ENCODE assay signal across 30 cellular contexts in genomic region chr22:19559324-19559811, GRCh38. TPM values are rescaled to one million over a fixed set of nuclear protein-coding genes. Genes with fewer than 3 reads are reported as not detected.
A peak's percentile ranks its signal among the peaks of the same experiment; 100 is the strongest.
DNase-seq lines count a peak whose midpoint lies in the region; ATAC-seq and TF ChIP-seq lines count a peak whose summit lies in the region.
"Had no signal": no experiment of that assay in that cellular context is flagged by ENCODE, and none has a peak within 500 bp of the region (broad histone marks: within the 10 kb centered on the region; RNA-seq: fewer than 3 reads in every experiment).

No MANE protein-coding gene starts in this region.

- H3K27me3 ChIP-seq in sigmoid colon: no peaks in the 10 kb centered on the region
- H3K27me3 ChIP-seq: body of pancreas, gastrocnemius medialis, pancreas, uterus had no signal

- no peaks in the 10 kb centered on the region for H3K36me3 ChIP-seq in sigmoid colon
- H3K36me3 ChIP-seq: gastrocnemius medialis, pancreas, spleen, stomach, uterus had no signal

- 69 to 82% methylated on average over 9 of the region's 9 CpGs for WGBS in sigmoid colon, 2 donors

- H3K4me3 ChIP-seq in sigmoid colon: no peak overlapping the region
- H3K4me3 ChIP-seq: body of pancreas, gastrocnemius medialis, pancreas, spleen, stomach, uterus had no signal

- no peak for TF ChIP-seq CTCF in sigmoid colon (IDR thresholded peaks at IDR 0.05)

- no peak for TF ChIP-seq EP300 in sigmoid colon (IDR thresholded peaks at IDR 0.05)

- peak overlapping the region in 1 of 2 donors; percentile 77 for H3K27ac Mint-ChIP-seq in stimulated activated naive CD8-positive, alpha-beta T cell treated with anti-CD3 and anti-CD28 coated beads, Interleukin-15, amount 100 ng/mL, for 72 hours
- H3K27ac Mint-ChIP-seq: activated naive CD4-positive, alpha-beta T cell treated with anti-CD3 and anti-CD28 coated beads, Interleukin-2, amount 10 ng/mL, durations not matched to agents 7 days and 5 days; activated T-helper 17 cell treated with anti-CD3 and anti-CD28 coated beads, Interleukin-2, amount 50 U/mL, for 72 hours; IgD-negative memory B cell had no signal

- no peaks in the 10 kb centered on the region for H3K9me3 Mint-ChIP-seq in stimulated activated naive CD8-positive, alpha-beta T cell treated with anti-CD3 and anti-CD28 coated beads, Interleukin-15, amount 100 ng/mL, for 72 hours
- H3K9me3 Mint-ChIP-seq: activated T-helper 17 cell treated with anti-CD3 and anti-CD28 coated beads, Interleukin-2, amount 50 U/mL, for 72 hours had no signal

- no peak overlapping the region for H3K4me3 Mint-ChIP-seq in stimulated activated naive CD8-positive, alpha-beta T cell treated with anti-CD3 and anti-CD28 coated beads, Interleukin-15, amount 100 ng/mL, for 72 hours
- H3K4me3 Mint-ChIP-seq: activated naive CD4-positive, alpha-beta T cell treated with anti-CD3 and anti-CD28 coated beads, Interleukin-2, amount 10 ng/mL, durations not matched to agents 7 days and 5 days; activated T-helper 17 cell treated with anti-CD3 and anti-CD28 coated beads, Interleukin-2, amount 50 U/mL, for 72 hours; IgD-negative memory B cell had no signal

- H3K27ac ChIP-seq in sigmoid colon: no peak overlapping the region
- H3K27ac ChIP-seq: body of pancreas, C4-2B, gastrocnemius medialis, pancreas, spleen, stomach, uterus had no signal

- H3K4me1 Mint-ChIP-seq in stimulated activated naive CD8-positive, alpha-beta T cell treated with anti-CD3 and anti-CD28 coated beads, Interleukin-15, amount 100 ng/mL, for 72 hours: no peaks in the 10 kb centered on the region
- H3K4me1 Mint-ChIP-seq: activated naive CD4-positive, alpha-beta T cell treated with anti-CD3 and anti-CD28 coated beads, Interleukin-2, amount 10 ng/mL, durations not matched to agents 7 days and 5 days; activated T-helper 17 cell treated with anti-CD3 and anti-CD28 coated beads, Interleukin-2, amount 50 U/mL, for 72 hours; IgD-negative memory B cell had no signal

- no peaks in the 10 kb centered on the region for H3K9me3 ChIP-seq in sigmoid colon
- H3K9me3 ChIP-seq: gastrocnemius medialis, pancreas, SK-N-SH, spleen, uterus had no signal

- no peak for TF ChIP-seq POLR2A in sigmoid colon (IDR thresholded peaks at IDR 0.05)

- no peak for ATAC-seq in Right ventricle myocardium inferior
- ATAC-seq in left ventricle myocardium superior: no peak
- peak; percentile 83 for ATAC-seq in esophagus mucosa
- ATAC-seq in HG03196 (IDR thresholded peaks at IDR 0.05; ENCODE audit: unreplicated experiment): no peak
- no peak for ATAC-seq in stimulated activated naive CD8-positive, alpha-beta T cell treated with anti-CD3 and anti-CD28 coated beads, Interleukin-15, amount 100 ng/mL, for 72 hours
- ATAC-seq: activated T-helper 17 cell treated with anti-CD3 and anti-CD28 coated beads, Interleukin-2, amount 50 U/mL, for 72 hours; body of pancreas; gastrocnemius medialis; left colon; pancreas had no signal

- H3K4me1 ChIP-seq in sigmoid colon: no peaks in the 10 kb centered on the region
- H3K4me1 ChIP-seq: body of pancreas, gastrocnemius medialis, pancreas, spleen, stomach, uterus had no signal

- intact Hi-C loops in Right ventricle myocardium inferior (cut with DNase I) (no loop called here), left ventricle myocardium superior (cut with micrococcal nuclease) (no loop called here), sigmoid colon (cut with DNase I) (no loop called here)

- no peaks in the 10 kb centered on the region for H3K27me3 Mint-ChIP-seq in stimulated activated naive CD8-positive, alpha-beta T cell treated with anti-CD3 and anti-CD28 coated beads, Interleukin-15, amount 100 ng/mL, for 72 hours
- H3K27me3 Mint-ChIP-seq: activated T-helper 17 cell treated with anti-CD3 and anti-CD28 coated beads, Interleukin-2, amount 50 U/mL, for 72 hours had no signal

- DNase-seq in Right ventricle myocardium inferior (ENCODE audit: missing footprints): peak; percentile 57
- no peak for DNase-seq in left ventricle myocardium superior
- peak; percentile 36 for DNase-seq in RPMI7951 (ENCODE audit: low read depth)
- peak; percentile 26 for DNase-seq in sigmoid colon
- no peak for DNase-seq in DMS79 (lab: John Stamatoyannopoulos, UW)
- DNase-seq in stimulated activated naive CD8-positive, alpha-beta T cell treated with anti-CD3 and anti-CD28 coated beads, Interleukin-15, amount 100 ng/mL, for 72 hours: no peak
- DNase-seq: activated naive CD4-positive, alpha-beta T cell treated with anti-CD3 and anti-CD28 coated beads, Interleukin-2, amount 10 ng/mL, durations not matched to agents 7 days and 5 days; body of pancreas; EL; gastrocnemius medialis; left colon; NCI-H1092; NCI-H1694; pancreas; retina; SK-N-SH; spleen; stimulated activated CD4-positive, alpha-beta T cell treated with anti-CD3 and anti-CD28 coated beads, Interleukin-2, amount 100 ng/mL, for 24 hours; stimulated activated CD8-positive, alpha-beta memory T cell treated with anti-CD3 and anti-CD28 coated beads, Interleukin-4, amount 100 ng/mL, for 48 hours; stomach; T-helper 2 cell; uterus had no signal

RNA-seq across cellular contexts. Expression of gene CLDN5, which starts 35.2 kb away (rescaled TPM):
- total RNA-seq in Right ventricle myocardium inferior (29.9 TPM), left ventricle myocardium superior (25.5 TPM), esophagus mucosa (10.4 TPM), sigmoid colon (100 to 1,000 TPM in 1 of 4 donors, 10 to 100 TPM in 3; 38.3 to 129 (median 73.2) TPM)
- not detected in 2 replicates for total RNA-seq in RPMI7951 (2014; rRNA removed; shearing (Covaris generic))
- 10 to 100 TPM in 2 of 3 donors, 1 to 10 TPM in 1; 3.5 to 63.3 (median 21.6) TPM for polyA plus RNA-seq in sigmoid colon
- total RNA-seq: A172, NCI-H460, OCI-LY7 had no signal
- polyA plus RNA-seq: SK-N-SH had no signal

Comparison
In these comparisons a context has a peak if more than half of its experiments do, and no peak if none do; other contexts are left out.
1. DNase-seq: peak in Right ventricle myocardium inferior (single experiment), RPMI7951 (single experiment) and sigmoid colon (single experiment); none in left ventricle myocardium superior (single experiment), DMS79 (single experiment) and stimulated activated naive CD8-positive, alpha-beta T cell treated with anti-CD3 and anti-CD28 coated beads, Interleukin-15, amount 100 ng/mL, for 72 hours (0 of 2).
2. RNA of gene CLDN5, which starts 35.2 kb away (total RNA-seq): 38.3 to 129 TPM in sigmoid colon, 29.9 TPM in Right ventricle myocardium inferior (single experiment), 25.5 TPM in left ventricle myocardium superior (single experiment) and 10.4 TPM in esophagus mucosa (single experiment); not detected in RPMI7951; every median in the first group is over 10 times any median in the second.